In the genomic region with DNA sequence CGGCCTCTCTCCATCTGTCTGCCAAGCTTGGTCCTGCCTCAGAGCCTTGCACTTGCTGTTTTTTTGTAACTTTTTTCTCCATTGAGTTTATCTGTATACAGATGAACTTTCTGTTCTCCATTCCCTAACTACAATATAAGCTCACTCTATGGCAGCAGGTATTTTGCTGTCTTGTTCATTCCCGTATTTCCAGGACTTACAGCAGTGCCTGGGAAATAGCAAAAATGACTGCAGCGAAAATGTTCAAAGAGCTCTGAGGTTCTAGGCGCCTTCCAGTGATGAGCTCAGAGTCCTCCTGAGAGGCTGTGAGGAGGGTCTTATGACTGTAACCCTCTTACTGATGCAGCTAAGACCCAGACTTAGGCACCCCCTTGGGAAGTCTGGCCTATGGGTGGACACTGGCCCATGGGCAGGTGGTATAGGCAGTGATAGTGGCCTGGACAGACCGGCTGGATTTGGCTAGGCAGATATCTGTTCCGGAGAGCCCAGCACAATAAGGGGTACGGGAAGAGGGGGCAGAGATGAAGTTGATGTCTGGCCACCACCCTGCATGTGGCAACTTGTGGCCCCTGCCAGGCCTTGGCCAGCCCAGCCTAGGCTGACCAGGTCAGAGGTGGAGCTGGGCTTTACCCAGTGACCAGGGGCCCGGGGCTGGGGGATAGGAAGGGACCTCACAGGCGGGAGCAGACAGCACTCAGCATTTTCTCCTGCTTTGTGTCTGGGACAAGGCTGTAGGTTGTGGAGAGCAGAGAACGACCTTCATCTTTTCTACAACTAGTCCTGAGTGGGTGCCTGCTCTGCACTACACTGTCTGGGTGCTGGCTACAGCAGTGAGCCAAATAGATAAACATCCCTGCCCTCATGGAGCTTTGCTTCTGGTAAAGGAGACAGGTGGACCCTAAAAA, we compare ENCODE assay signal across 1 cellular context.
A peak's percentile ranks its signal among the peaks of the same experiment; 100 is the strongest.
TF ChIP-seq lines count a peak whose summit lies in the region.

No MANE protein-coding gene starts in this region.

TF ChIP-seq in GM12878, 131 proteins besides CTCF, POLR2A, EP300 and RAD21:
- peak; percentile 17; the same call in 1 of the 2 replicates for TF ChIP-seq POLR2AphosphoS5 (IDR thresholded peaks at IDR 0.05; ENCODE audit: low read length)
- no peak for TF ChIP-seq ATF2 (IDR thresholded peaks at IDR 0.05; ENCODE audit: low read length)
- no peak for TF ChIP-seq TBL1XR1 (IDR thresholded peaks at IDR 0.05; ENCODE audit: low read depth, low read length)
- TF ChIP-seq HCFC1 (IDR thresholded peaks at IDR 0.05; ENCODE audit: low read length): no peak
